1 cellular context compared by ENCODE assay signal in genomic region chr6:116382587-116382986, GRCh38.
TF ChIP-seq lines count a peak whose summit lies in the region.

No MANE protein-coding gene starts in this region.

TF ChIP-seq in GM23338, 12 proteins besides CTCF, POLR2A, EP300 and RAD21 (continued from another document):
- no peak for TF ChIP-seq ZNF462 (CRISPR knock-in tag; IDR thresholded peaks at IDR 0.05)
- TF ChIP-seq EZH2phosphoT487 (IDR thresholded peaks at IDR 0.05; ENCODE audit: unreplicated experiment) = no peak
- no peak for TF ChIP-seq ETS1 (IDR thresholded peaks at IDR 0.05)
- no peak for TF ChIP-seq ZNF114 (CRISPR knock-in tag; IDR thresholded peaks at IDR 0.05)
- TF ChIP-seq POLR2AphosphoS5 (IDR thresholded peaks at IDR 0.05; ENCODE audit: low read depth) = no peak
- no peak for TF ChIP-seq JUNB (IDR thresholded peaks at IDR 0.05; ENCODE audit: unreplicated experiment)
